In genomic region chr7:108570146-108570755, GRCh38 we compare ENCODE assay signal across 8 cellular contexts. TPM values are rescaled to one million over a fixed set of nuclear protein-coding genes. Genes with fewer than 3 reads are reported as not detected.
A peak's percentile ranks its signal among the peaks of the same experiment; 100 is the strongest.
DNase-seq lines count a peak whose midpoint lies in the region; ATAC-seq and TF ChIP-seq lines count a peak whose summit lies in the region.

No MANE protein-coding gene starts in this region.

- H3K18ac ChIP-seq in IMR-90 (ENCODE audit: low read depth, low read length): no peak overlapping the region; the same call in 1 of the 2 replicates

- no peaks in the 10 kb centered on the region for H3K27me3 ChIP-seq in IMR-90 (ENCODE audit: control insufficient read depth, insufficient read depth, low read length)
- H3K27me3 ChIP-seq in adrenal gland: no peaks in the 10 kb centered on the region

- H2BK20ac ChIP-seq in IMR-90 (ENCODE audit: low read depth, low read length): no peak overlapping the region

- H4K8ac ChIP-seq in IMR-90 (ENCODE audit: low read depth in 2 of 2, low read length in 2 of 2): peak overlapping the region in 1 of 2 experiments; percentile 39; a peak in 1 of 4 replicates

- peak overlapping the region; percentile 72; the same call in 1 of the 2 replicates for H3K14ac ChIP-seq in IMR-90 (replicated peaks; ENCODE audit: low read depth, low read length)

- no peaks in the 10 kb centered on the region for H4K20me1 ChIP-seq in IMR-90 (ENCODE audit: insufficient read depth, low read length)

- H4K5ac ChIP-seq in IMR-90 (ENCODE audit: low read depth, low read length): no peak overlapping the region

- peaks cover 11 to 22% of the 10 kb centered on the region in 2 experiments; a peak in 3 of 4 replicates for H3K79me1 ChIP-seq in IMR-90 (ENCODE audit: low read depth in 1 of 2, low read length in 2 of 2)

- TF ChIP-seq RAD21 in IMR-90 (IDR thresholded peaks at IDR 0.05; ENCODE audit: low read length): no peak

- peak overlapping the region; percentile 55 for H3K27ac ChIP-seq in IMR-90 (ENCODE audit: insufficient read depth, low read length)
- H3K27ac ChIP-seq in adrenal gland: peak overlapping the region; percentile 92 to 99 (median 98)

- BruUV-seq in IMR-90 (replicated peaks; lab: Mats Ljungman, UMichigan): no TSS peak

- H3K9me1 ChIP-seq in IMR-90 (ENCODE audit: insufficient read depth, low read length): no peaks in the 10 kb centered on the region

- TF ChIP-seq CTCF in IMR-90 (conservative IDR thresholded peaks at IDR 0.05; ENCODE audit: low read depth, low read length): no peak
- no peak for TF ChIP-seq CTCF in adrenal gland (IDR thresholded peaks at IDR 0.05)

- H3K9ac ChIP-seq in IMR-90 (ENCODE audit: low read depth, low read length): peak overlapping the region; percentile 60

- no peak overlapping the region for H2BK120ac ChIP-seq in IMR-90 (ENCODE audit: low read depth, low read length)

- peak overlapping the region; percentile 94 for H2AK9ac ChIP-seq in IMR-90 (replicated peaks; ENCODE audit: low read depth, low read length, poor library complexity)

- WGBS in IMR-90 (ENCODE audit: extremely low coverage in 2 of 2, insufficient read length in 1 of 2), 2 experiments: 0% methylated on average over 8 of the region's 36 CpGs; no CpG with 5 or more reads in 1 of the 2 experiments
- WGBS in adrenal gland, 4 donors: 0 to 3% (median 0%) methylated on average over 13 to 36 of the region's 36 CpGs

- peak overlapping the region; percentile 91 for H3K23ac ChIP-seq in IMR-90 (ENCODE audit: low read depth, low read length)

- no peak overlapping the region for H2AK5ac ChIP-seq in IMR-90 (ENCODE audit: low read depth, low read length)

- H3K4me3 ChIP-seq in IMR-90 (ENCODE audit: insufficient read depth, low read depth, low read length): peak overlapping the region; percentile 66
- peak overlapping the region; percentile 36 to 90 (median 82) for H3K4me3 ChIP-seq in adrenal gland

- H4K91ac ChIP-seq in IMR-90 (ENCODE audit: insufficient read depth, low read depth, low read length): no peak overlapping the region

- CTCF ChIA-PET in IMR-90 (lab: Yijun Ruan, JAX): no interaction called here

- DNase-seq in DMS 273 (lab: John Stamatoyannopoulos, UW; ENCODE audit: unreplicated experiment) (peak; percentile 82), IMR-90 (peak; percentile 40), SK-MEL-5 (ENCODE audit: low read depth, low spot score) (peak; percentile 66), adrenal gland (peak; percentile 49 to 86 (median 69)), hepatic stellate cell (ENCODE audit: low spot score) (peak; percentile 42), renal cortical epithelial cell (ENCODE audit: low read depth) (peak; percentile 88), GOT3 (lab: John Stamatoyannopoulos, UW) (no peak)

- POLR2A ChIA-PET in IMR-90 (lab: Charles Lee; ENCODE audit: unreplicated experiment): no interaction called here

- TF ChIP-seq POLR2A in IMR-90 (IDR thresholded peaks at IDR 0.05; ENCODE audit: low read depth, low read length): no peak
- TF ChIP-seq POLR2A in adrenal gland (IDR thresholded peaks at IDR 0.05): peak in 1 of 2 donors; percentile 66

- H2BK15ac ChIP-seq in IMR-90 (ENCODE audit: low read depth, low read length): no peak overlapping the region

- H3K9me3 ChIP-seq in IMR-90 (ENCODE audit: control insufficient read depth, insufficient read depth, low read length) (no peaks in the 10 kb centered on the region), adrenal gland (replicated peaks in 1 of 3) (no peaks in the 10 kb centered on the region)

- peak overlapping the region; percentile 96 for H2AFZ ChIP-seq in IMR-90 (replicated peaks; ENCODE audit: low read length, poor library complexity)

- peak overlapping the region; percentile 42 for H3K4ac ChIP-seq in IMR-90 (ENCODE audit: low read depth, low read length)

- 0 out of 2 replicates have a peak, but pooled peaks cover 1% of the 10 kb centered on the region for H3K4me1 ChIP-seq in IMR-90 (ENCODE audit: control insufficient read depth, insufficient read depth, low read length)
- H3K4me1 ChIP-seq in adrenal gland (replicated peaks in 1 of 2): peaks cover 14 to 65% of the 10 kb centered on the region in 2 donors

- intact Hi-C loops in IMR-90 (cut with micrococcal nuclease): no loop called here
- intact Hi-C loops in adrenal gland (cut with DNase I): no loop called here

- H3K4me2 ChIP-seq in IMR-90 (ENCODE audit: low read depth, low read length): peak overlapping the region; percentile 58

- in situ Hi-C loops in IMR-90 (cut with MboI; ENCODE audit: low sequenced_read_pairs) (loop anchor here (5.0 kb wide), 1 partner anchor 43 kb away; the partner anchor contains the start of gene PNPLA8), SK-MEL-5 (cut with HindIII; ENCODE audit: low pct_unique_long_range_greater_than_20kb, low sequenced_read_pairs) (no loop called here)

- H3K36me3 ChIP-seq in IMR-90 (ENCODE audit: control insufficient read depth, insufficient read depth, low read length): peaks cover 3% of the 10 kb centered on the region
- H3K36me3 ChIP-seq in adrenal gland (replicated peaks in 1 of 2): peaks cover 0 to 21% of the 10 kb centered on the region in 2 donors

- no peak overlapping the region for H3K56ac ChIP-seq in IMR-90 (ENCODE audit: extremely low read depth, insufficient read depth, low read length)

- dilution Hi-C loops in IMR-90 (cut with HindIII; ENCODE audit: low sequenced_read_pairs, unreplicated experiment): no loop called here

- H2BK5ac ChIP-seq in IMR-90 (ENCODE audit: low read depth, low read length, poor library complexity, severe bottlenecking): peak overlapping the region; percentile 7

- peak; percentile 40 for ATAC-seq in GM21528 (IDR thresholded peaks at IDR 0.05; ENCODE audit: low FRiP score, unreplicated experiment)
- peak; percentile 4 for ATAC-seq in IMR-90 (ENCODE audit: low read depth)

TF ChIP-seq in IMR-90, 13 proteins besides CTCF, POLR2A, EP300 and RAD21:
- TF ChIP-seq MAFK (IDR thresholded peaks at IDR 0.05; ENCODE audit: low read depth, low read length) (no peak), RFX5 (IDR thresholded peaks at IDR 0.05; ENCODE audit: low read depth, low read length) (no peak), SMC3 (IDR thresholded peaks at IDR 0.05; ENCODE audit: low read depth, low read length) (no peak), CHD1 (IDR thresholded peaks at IDR 0.05; ENCODE audit: low read depth, low read length) (no peak), NFE2L2 (IDR thresholded peaks at IDR 0.05; ENCODE audit: low read depth, low read length) (no peak), MXI1 (IDR thresholded peaks at IDR 0.05; ENCODE audit: borderline replicate concordance, low read depth, low read length) (no peak), MAZ (IDR thresholded peaks at IDR 0.05; ENCODE audit: borderline replicate concordance, low read depth, low read length) (no peak), ELK1 (IDR thresholded peaks at IDR 0.05; ENCODE audit: borderline replicate concordance, low read depth, low read length) (no peak), CEBPB (IDR thresholded peaks at IDR 0.05; ENCODE audit: low read depth, low read length) (no peak), RCOR1 (IDR thresholded peaks at IDR 0.05; ENCODE audit: insufficient replicate concordance, low read length) (no peak)

RNA-seq across cellular contexts. Expression of gene DNAJB9, which starts 0.6 kb away (rescaled TPM):
- total RNA-seq in IMR-90 (2012; rRNA removed): 31.7 and 44.6 TPM in 2 replicates
- polyA plus RNA-seq in IMR-90 (2012; rRNA removed): 3.8 and 4.6 TPM in 2 replicates
- polyA plus RNA-seq in IMR-90 (2012; cell fraction: cytosol; rRNA removed): 6.1 and 11.0 TPM in 2 replicates
- polyA plus RNA-seq in IMR-90 (2012; cell fraction: nucleus; rRNA removed; ENCODE audit: low replicate concordance): 2.1 and 2.7 TPM in 2 replicates
- total RNA-seq in SK-MEL-5 (2014; rRNA removed; shearing (Covaris generic)): 65.9 and 77.8 TPM in 2 replicates
- polyA plus RNA-seq in SK-MEL-5 (2015; cell fraction: cytosol; rRNA removed): 21.7 and 32.8 TPM in 2 replicates
- polyA plus RNA-seq in SK-MEL-5 (2015; cell fraction: nucleus; rRNA removed): 8.5 and 10.4 TPM in 2 replicates
- 100 to 1,000 TPM in 1 of 8 donors, 10 to 100 TPM in 7; 21.6 to 157 (median 45.5) TPM for total RNA-seq in adrenal gland
- 100 to 1,000 TPM in 1 of 3 donors, 1 to 10 TPM in 2; 8.4 to 175 (median 9.0) TPM for polyA plus RNA-seq in adrenal gland
- total RNA-seq in renal cortical epithelial cell: 28.1 and 42.5 TPM in 2 replicates

RNA-seq across cellular contexts. Expression of gene THAP5, which starts 0.7 kb away (rescaled TPM):
- total RNA-seq in IMR-90 (2012; rRNA removed): 23.7 and 32.5 TPM in 2 replicates
- 5.2 and 6.7 TPM in 2 replicates for polyA plus RNA-seq in IMR-90 (2012; rRNA removed)
- polyA plus RNA-seq in IMR-90 (2012; cell fraction: cytosol; rRNA removed): 1.1 and 1.4 TPM in 2 replicates
- polyA plus RNA-seq in IMR-90 (2012; cell fraction: nucleus; rRNA removed; ENCODE audit: low replicate concordance): 0.76 and 2.9 TPM in 2 replicates
- total RNA-seq in SK-MEL-5 (2014; rRNA removed; shearing (Covaris generic)): 50.3 and 52.7 TPM in 2 replicates
- 19.1 and 19.3 TPM in 2 replicates for polyA plus RNA-seq in SK-MEL-5 (2015; cell fraction: cytosol; rRNA removed)
- polyA plus RNA-seq in SK-MEL-5 (2015; cell fraction: nucleus; rRNA removed): 39.8 and 44.6 TPM in 2 replicates
- total RNA-seq in adrenal gland: 10 to 100 TPM; 16.6 to 35.6 (median 26.7) TPM
- polyA plus RNA-seq in adrenal gland: 10 to 100 TPM in 1 of 3 donors, 1 to 10 TPM in 2; 5.9 to 58.3 (median 7.3) TPM
- total RNA-seq in renal cortical epithelial cell: 20.3 and 21.7 TPM in 2 replicates

RNA-seq across cellular contexts. Expression of gene PNPLA8, which starts 44.3 kb away (rescaled TPM):
- 14.5 and 23.9 TPM in 2 replicates for total RNA-seq in IMR-90 (2012; rRNA removed)
- 6.1 and 7.0 TPM in 2 replicates for polyA plus RNA-seq in IMR-90 (2012; rRNA removed)
- polyA plus RNA-seq in IMR-90 (2012; cell fraction: cytosol; rRNA removed): 1.1 and 1.2 TPM in 2 replicates
- polyA plus RNA-seq in IMR-90 (2012; cell fraction: nucleus; rRNA removed; ENCODE audit: low replicate concordance): 0.47 and 4.1 TPM in 2 replicates
- total RNA-seq in SK-MEL-5 (2014; rRNA removed; shearing (Covaris generic)): 47.3 and 51.2 TPM in 2 replicates
- polyA plus RNA-seq in SK-MEL-5 (2015; cell fraction: cytosol; rRNA removed): 27.7 and 30.7 TPM in 2 replicates
- 19.7 and 19.9 TPM in 2 replicates for polyA plus RNA-seq in SK-MEL-5 (2015; cell fraction: nucleus; rRNA removed)
- total RNA-seq in adrenal gland: 10 to 100 TPM; 30.7 to 73.5 (median 50.5) TPM
- 100 to 1,000 TPM in 1 of 3 donors, 10 to 100 TPM in 2; 17.9 to 131 (median 26.1) TPM for polyA plus RNA-seq in adrenal gland
- total RNA-seq in renal cortical epithelial cell: 58.5 and 60.2 TPM in 2 replicates
